ENCODE assay signal across 8 cellular contexts in the genomic region with DNA sequence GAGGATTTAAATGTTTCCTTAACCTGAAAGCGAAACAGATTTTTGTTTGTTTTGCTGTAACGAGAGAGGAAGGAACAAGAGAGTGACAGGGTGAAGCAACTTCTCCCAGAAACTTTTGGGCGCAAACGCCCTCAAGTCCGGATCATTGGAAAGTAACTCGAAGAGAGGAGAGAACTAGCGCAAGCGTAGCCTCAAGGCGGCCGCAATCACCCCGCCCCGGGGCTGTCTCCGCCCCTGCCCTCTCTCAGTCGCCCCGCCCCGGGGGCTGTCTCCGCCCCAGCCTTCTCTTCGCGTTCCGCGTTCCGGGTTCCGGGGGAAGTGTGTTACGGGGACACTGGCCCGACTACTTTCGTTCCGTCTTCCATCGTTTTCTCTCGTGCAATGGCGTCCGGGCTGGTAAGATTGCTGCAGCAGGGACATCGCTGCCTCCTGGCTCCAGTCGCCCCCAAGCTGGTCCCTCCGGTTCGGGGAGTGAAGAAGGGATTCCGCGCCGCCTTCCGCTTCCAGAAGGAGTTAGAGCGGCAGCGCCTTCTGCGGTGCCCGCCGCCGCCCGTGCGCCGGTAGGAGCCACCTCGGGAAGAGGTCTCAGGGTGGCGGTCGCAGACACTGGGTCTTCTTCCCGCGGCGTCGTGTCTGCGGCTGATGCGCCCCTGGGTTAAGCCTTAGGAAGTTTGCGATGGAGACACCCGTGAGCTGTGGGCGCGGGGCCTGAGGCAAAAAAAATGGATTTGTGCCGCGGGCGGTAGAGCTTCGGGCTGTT. TPM values are rescaled to one million over a fixed set of nuclear protein-coding genes. Genes with fewer than 3 reads are reported as not detected.
DNase-seq lines count a peak whose midpoint lies in the region; ATAC-seq, FAIRE-seq and TF ChIP-seq lines count a peak whose summit lies in the region.

Gene MRPL44, plus strand, starts transcription at position 372 of the 760 bp plus-strand sequence. Its CDS starts 10 bp downstream, at position 382.

- H4K20me1 ChIP-seq in mammary epithelial cell (ENCODE audit: insufficient read depth, low read length), result no peaks in the 10 kb centered on the region

- peak; percentile 98 for DNase-seq in NCI-H2227 (lab: John Stamatoyannopoulos, UW; ENCODE audit: unreplicated experiment)
- peak; percentile 95 for DNase-seq in WERI-Rb-1
- peak; percentile 94 for DNase-seq in mammary epithelial cell
- DNase-seq in small intestine, result peak; percentile 94

- H3K79me2 ChIP-seq in ACC112 (ENCODE audit: control insufficient read depth, insufficient read depth, low read length, unreplicated experiment), result peaks cover 50% of the 10 kb centered on the region
- peaks cover 51% of the 10 kb centered on the region for H3K79me2 ChIP-seq in mammary epithelial cell (ENCODE audit: insufficient read depth, low read length)

- BruUV-seq in mammary epithelial cell (replicated peaks; lab: Mats Ljungman, UMichigan), result TSS peak; percentile 46

- ATAC-seq in GM18870 (IDR thresholded peaks at IDR 0.05; ENCODE audit: unreplicated experiment) (peak; percentile 70), HG03135 (IDR thresholded peaks at IDR 0.05; ENCODE audit: unreplicated experiment) (peak; percentile 93)

- H3K27me3 ChIP-seq in ACC112 (ENCODE audit: insufficient read depth, low read length), result no peaks in the 10 kb centered on the region
- no peaks in the 10 kb centered on the region for H3K27me3 ChIP-seq in WERI-Rb-1 (ENCODE audit: insufficient read depth, low read depth, severe bottlenecking)
- no peaks in the 10 kb centered on the region for H3K27me3 ChIP-seq in mammary epithelial cell (ENCODE audit: insufficient read depth, low read length)
- no peaks in the 10 kb centered on the region for H3K27me3 ChIP-seq in iPS-20b (ENCODE audit: insufficient read depth, low read length)
- H3K27me3 ChIP-seq in small intestine (ENCODE audit: control insufficient read depth in 2 of 2, insufficient read depth in 2 of 2, low read length in 2 of 2), result no peaks in the 10 kb centered on the region

- in situ Hi-C loops in mammary epithelial cell (cut with MboI; ENCODE audit: low sequenced_read_pairs in 2 of 2), result no loop called here

- TF ChIP-seq CTCF in WERI-Rb-1 (IDR thresholded peaks at IDR 0.05; ENCODE audit: low read depth, low read length), result no peak
- TF ChIP-seq CTCF in mammary epithelial cell (conservative IDR thresholded peaks at IDR 0.05 in 1 of 2, IDR thresholded peaks at IDR 0.05 in 1 of 2; ENCODE audit: extremely low read depth in 1 of 2, insufficient read depth in 1 of 2, low read depth in 1 of 2, low read length in 2 of 2), result no peak

- H3K9me3 ChIP-seq in WERI-Rb-1 (ENCODE audit: severe bottlenecking) (no peaks in the 10 kb centered on the region), mammary epithelial cell (replicated peaks; ENCODE audit: insufficient read depth, low read length) (no peaks in the 10 kb centered on the region), iPS-20b (ENCODE audit: insufficient read depth, low read depth, low read length) (no peaks in the 10 kb centered on the region), small intestine (ENCODE audit: control insufficient read depth, low read depth) (no peaks in the 10 kb centered on the region)

- H3K27ac ChIP-seq in ACC112 (ENCODE audit: low read depth, low read length), result peak within 1 kb of the TSS; percentile 76
- peak within 1 kb of the TSS; percentile 91 for H3K27ac ChIP-seq in WERI-Rb-1
- peak within 1 kb of the TSS; percentile 79 for H3K27ac ChIP-seq in mammary epithelial cell (ENCODE audit: insufficient read depth, low read depth, low read length)
- peak within 1 kb of the TSS; percentile 90 for H3K27ac ChIP-seq in iPS-20b (ENCODE audit: low read length)
- H3K27ac ChIP-seq in small intestine (ENCODE audit: low read depth in 1 of 2, low read length in 1 of 2), result peak within 1 kb of the TSS; percentile 71 to 88

- peak within 1 kb of the TSS; percentile 76 for H2AFZ ChIP-seq in ACC112 (ENCODE audit: low read length, unreplicated experiment)
- H2AFZ ChIP-seq in mammary epithelial cell (ENCODE audit: low read depth, low read length), result peak within 1 kb of the TSS; percentile 100

- H3K36me3 ChIP-seq in ACC112 (ENCODE audit: insufficient read depth, low read length), result 0 out of 2 replicates have a peak, but pooled peaks cover 3% of the 10 kb centered on the region
- peaks cover 37% of the 10 kb centered on the region for H3K36me3 ChIP-seq in WERI-Rb-1
- peaks cover 7% of the 10 kb centered on the region for H3K36me3 ChIP-seq in mammary epithelial cell (ENCODE audit: insufficient read depth, low read length)
- peaks cover 31% of the 10 kb centered on the region for H3K36me3 ChIP-seq in iPS-20b (ENCODE audit: insufficient read depth, low read depth, low read length)
- H3K36me3 ChIP-seq in small intestine (ENCODE audit: control insufficient read depth in 2 of 2, insufficient read depth in 2 of 2, low read length in 2 of 2), result peaks cover 0 to 6% of the 10 kb centered on the region in 2 donors

- intact Hi-C loops in mammary epithelial cell (cut with micrococcal nuclease), result loop anchor here (1.0 to 5.0 kb wide), 4 partner anchors 12 to 260 kb away; partner anchors contain the start of gene WDFY1

- H3K4me1 ChIP-seq in ACC112 (ENCODE audit: control insufficient read depth, insufficient read depth, low read length, unreplicated experiment), result peaks cover 44% of the 10 kb centered on the region
- H3K4me1 ChIP-seq in mammary epithelial cell (ENCODE audit: insufficient read depth, low read length), result peaks cover 45% of the 10 kb centered on the region
- H3K4me1 ChIP-seq in iPS-20b (ENCODE audit: insufficient read depth, low read length), result peaks cover 29% of the 10 kb centered on the region
- H3K4me1 ChIP-seq in small intestine (ENCODE audit: control insufficient read depth in 2 of 2, insufficient read depth in 1 of 2, low read depth in 1 of 2, low read length in 1 of 2), result peaks cover 0 to 8% of the 10 kb centered on the region in 2 donors

- CTCF ChIA-PET in mammary epithelial cell (lab: Charles Lee; ENCODE audit: low non-redundant PET), result interaction anchor here (0.5 kb wide), 1 partner anchor 710 kb away, joined by 3 read pairs; no protein-coding TSS in a partner anchor

- peak within 1 kb of the TSS; percentile 96 for H3K9ac ChIP-seq in mammary epithelial cell (ENCODE audit: insufficient read depth, low read length)
- peak within 1 kb of the TSS; percentile 93 for H3K9ac ChIP-seq in iPS-20b (ENCODE audit: low read depth, low read length)

- H3K4me3 ChIP-seq in ACC112 (ENCODE audit: low read depth, low read length) (peak within 1 kb of the TSS; percentile 89), WERI-Rb-1 (ENCODE audit: low read depth, low read length) (peak within 1 kb of the TSS; percentile 97), mammary epithelial cell (replicated peaks in 1 of 3; ENCODE audit: insufficient read depth in 1 of 3, low read depth in 2 of 3, low read length in 3 of 3) (peak within 1 kb of the TSS; percentile 95 to 99 (median 98)), iPS-20b (ENCODE audit: low read length) (peak within 1 kb of the TSS; percentile 95), small intestine (ENCODE audit: low read depth in 1 of 2, low read length in 2 of 2) (peak within 1 kb of the TSS; percentile 92 to 100)

- no peak for FAIRE-seq in small intestine (lab: Jason Lieb, UNC)

- 0% methylated on average over 21 of the region's 65 CpGs for WGBS in mammary epithelial cell (ENCODE audit: low coverage, missing lambda C conversion rate)
- WGBS in small intestine, 3 donors, result 0 to 1% (median 0%) methylated on average over 64 to 65 of the region's 65 CpGs

- H3K4me2 ChIP-seq in mammary epithelial cell (ENCODE audit: insufficient read depth, low read depth, low read length), result peak within 1 kb of the TSS; percentile 92

- dilution Hi-C loops in mammary epithelial cell (cut with HindIII; ENCODE audit: low sequenced_read_pairs), result no loop called here

RNA-seq across cellular contexts. Expression of gene MRPL44, which starts in this region (rescaled TPM):
- total RNA-seq in mammary epithelial cell, result 10 to 100 TPM; 24.2 to 27.2 TPM
- polyA plus RNA-seq in mammary epithelial cell (22.8 TPM), small intestine (10 to 100 TPM; 28.1 to 33.9 (median 31.8) TPM)
- polyA minus RNA-seq in mammary epithelial cell, result 27.3 TPM

Comparison
In these comparisons a context has a peak if more than half of its experiments do, and no peak if none do; other contexts are left out.
1. Peak in every context shown above with its lines: DNase-seq, ATAC-seq, H3K4me3 ChIP-seq and H3K27ac ChIP-seq.